ENCODE assay signal across 25 cellular contexts in genomic region chr5:178125253-178125916, GRCh38. TPM values are rescaled to one million over a fixed set of nuclear protein-coding genes. Genes with fewer than 3 reads are reported as not detected.
DNase-seq lines count a peak whose midpoint lies in the region; ATAC-seq and TF ChIP-seq lines count a peak whose summit lies in the region.
"Had no signal": no experiment of that assay in that cellular context is flagged by ENCODE, and none has a peak within 500 bp of the region (broad histone marks: within the 10 kb centered on the region; RNA-seq: fewer than 3 reads in every experiment).

No MANE protein-coding gene starts in this region.

- TF ChIP-seq CTCF in OCI-LY7 (conservative IDR thresholded peaks at IDR 0.05; ENCODE audit: low read length): no peak
- TF ChIP-seq CTCF in upper lobe of left lung (IDR thresholded peaks at IDR 0.05): no peak

- H3K4me2 ChIP-seq in OCI-LY7 (ENCODE audit: low read length): no peak overlapping the region

- peaks cover 13% of the 10 kb centered on the region; the same call in 1 of the 2 replicates for H3K79me2 ChIP-seq in OCI-LY7 (ENCODE audit: insufficient read depth, low read depth, low read length)

- H3K27ac ChIP-seq in OCI-LY7 (ENCODE audit: low read depth, low read length, poor library complexity, severe bottlenecking) (peak overlapping the region; percentile 9), upper lobe of left lung (peak overlapping the region in 3 of 4 donors; percentile 58 to 61 (median 60))
- H3K27ac ChIP-seq: adrenal gland, brain microvascular endothelial cell, tibial artery had no signal

- peak; percentile 63 for ATAC-seq in Right ventricle myocardium inferior
- ATAC-seq in upper lobe of left lung (ENCODE audit: low FRiP score in 2 of 2): peak in 1 of 2 donors; percentile 45
- no peak for ATAC-seq in GM19455 (IDR thresholded peaks at IDR 0.05; ENCODE audit: unreplicated experiment)
- ATAC-seq in GM18873 (IDR thresholded peaks at IDR 0.05; ENCODE audit: low FRiP score, unreplicated experiment): no peak

- DNase-seq in Right ventricle myocardium inferior (ENCODE audit: missing footprints): no peak
- DNase-seq in cardiac septum (ENCODE audit: low spot score): no peak
- no peak for DNase-seq in OCI-LY7 (ENCODE audit: low spot score)
- no peak for DNase-seq in upper lobe of left lung
- no peak for DNase-seq in pons (ENCODE audit: low spot score)
- DNase-seq: activated CD4-positive, alpha-beta memory T cell treated with anti-CD3 and anti-CD28 coated beads, Interleukin-2, amount 10 ng/mL, durations not matched to agents 7 days and 5 days; activated CD4-positive, CD25-positive, alpha-beta regulatory T cell; activated effector memory CD4-positive, alpha-beta T cell treated with Interleukin-2 at 50 U/mL for 16 hours; adrenal gland; BE2C; brain microvascular endothelial cell; EL; immature natural killer cell; KBM-7; NCI-H1694 treated with DMSO at 0.1 percent for 48 hours; NCI-H2171 treated with DMSO at 0.1 percent for 48 hours; NCI-H526; stimulated activated CD4-positive, alpha-beta T cell treated with anti-CD3 and anti-CD28 coated beads, Interleukin-4, amount 100 ng/mL, for 24 hours; T1000; tibial artery had no signal

- intact Hi-C loops in Right ventricle myocardium inferior (cut with DNase I) (no loop called here), cardiac septum (cut with DNase I) (no loop called here), OCI-LY7 (cut with micrococcal nuclease; ENCODE audit: unreplicated experiment) (no loop called here)

- peaks cover 48% of the 10 kb centered on the region for H3K4me1 ChIP-seq in OCI-LY7 (ENCODE audit: insufficient read depth, low read length, poor library complexity, severe bottlenecking)
- H3K4me1 ChIP-seq in iPS-15b (ENCODE audit: control insufficient read depth, insufficient read depth, low read length): peaks cover 18% of the 10 kb centered on the region
- peaks cover 21 to 48% (median 37%) of the 10 kb centered on the region in 4 donors for H3K4me1 ChIP-seq in upper lobe of left lung

- no peak for TF ChIP-seq POLR2A in upper lobe of left lung (IDR thresholded peaks at IDR 0.05)

- POLR2A ChIA-PET in OCI-LY7 (lab: Charles Lee): no interaction called here

- TF ChIP-seq EP300 in upper lobe of left lung (IDR thresholded peaks at IDR 0.05): no peak

- H3K9ac ChIP-seq in iPS-15b (ENCODE audit: low read depth, low read length): peak overlapping the region; percentile 37

- CTCF ChIA-PET in OCI-LY7 (lab: Charles Lee; ENCODE audit: unreplicated experiment): no interaction called here

- H3K27me3 ChIP-seq in iPS-15b (ENCODE audit: control insufficient read depth, insufficient read depth, low read length): no peaks in the 10 kb centered on the region
- no peaks in the 10 kb centered on the region for H3K27me3 ChIP-seq in upper lobe of left lung
- H3K27me3 ChIP-seq: adrenal gland, BE2C, brain microvascular endothelial cell had no signal

- WGBS in upper lobe of left lung, 2 donors: 66 to 76% methylated on average over 11 of the region's 11 CpGs

- no peaks in the 10 kb centered on the region for H4K20me1 ChIP-seq in OCI-LY7 (ENCODE audit: insufficient read depth, low read length)

- H3K9me3 ChIP-seq in OCI-LY7 (ENCODE audit: low read length) (no peaks in the 10 kb centered on the region), iPS-15b (ENCODE audit: control insufficient read depth, insufficient read depth, low read length) (no peaks in the 10 kb centered on the region), upper lobe of left lung (no peaks in the 10 kb centered on the region)
- H3K9me3 ChIP-seq: adrenal gland, BE2C, HAP-1, tibial artery had no signal

- no peak overlapping the region for H2AFZ ChIP-seq in OCI-LY7 (ENCODE audit: low read length)

- no peak overlapping the region for H3K4me3 ChIP-seq in OCI-LY7 (ENCODE audit: low read depth, low read length, poor library complexity, severe bottlenecking)
- no peak overlapping the region for H3K4me3 ChIP-seq in iPS-15b (ENCODE audit: low read depth, low read length)
- no peak overlapping the region for H3K4me3 ChIP-seq in upper lobe of left lung
- H3K4me3 ChIP-seq: adrenal gland, HAP-1, lung, tibial artery had no signal

- H3K36me3 ChIP-seq in OCI-LY7 (ENCODE audit: insufficient read depth, low read length) (peaks cover 57% of the 10 kb centered on the region), iPS-15b (ENCODE audit: control insufficient read depth, insufficient read depth, low read length) (peaks cover 33% of the 10 kb centered on the region), upper lobe of left lung (peaks cover 0 to 4% (median 0%) of the 10 kb centered on the region in 4 donors)
- H3K36me3 ChIP-seq: adrenal gland, BE2C, brain microvascular endothelial cell, HAP-1 had no signal

- BruUV-seq in OCI-LY7 (replicated peaks; lab: Mats Ljungman, UMichigan): no TSS peak

- no peaks in the 10 kb centered on the region for H3K9me2 ChIP-seq in OCI-LY7 (ENCODE audit: insufficient read depth, low read length)

RNA-seq across cellular contexts. Expression of gene RMND5B, which starts 5.4 kb away (rescaled TPM):
- 35.2 TPM for total RNA-seq in Right ventricle myocardium inferior
- 38.3 TPM for total RNA-seq in cardiac septum
- total RNA-seq in OCI-LY7 (2014; rRNA removed; shearing (Covaris generic)): 54.2 and 68.3 TPM in 2 replicates
- total RNA-seq in OCI-LY7 (2022): 63.2 and 63.7 TPM in 2 replicates
- total RNA-seq in upper lobe of left lung: 10 to 100 TPM; 36.2 to 70.2 (median 46.0) TPM

RNA-seq across cellular contexts. Expression of gene N4BP3, which starts 12.1 kb away (rescaled TPM):
- total RNA-seq in Right ventricle myocardium inferior (2.9 TPM), cardiac septum (2.0 TPM), OCI-LY7 (2022) (22.3 and 26.1 TPM in 2 replicates), upper lobe of left lung (10 to 100 TPM in 2 of 6 donors, 1 to 10 TPM in 4; 3.2 to 12.6 (median 5.8) TPM)
- 23.7 and 28.3 TPM in 2 replicates for total RNA-seq in OCI-LY7 (2014; rRNA removed; shearing (Covaris generic))

RNA-seq across cellular contexts. Expression of gene NHP2, which starts 28.3 kb away (rescaled TPM):
- 79.8 TPM for total RNA-seq in Right ventricle myocardium inferior
- total RNA-seq in cardiac septum: 77.2 TPM
- total RNA-seq in OCI-LY7 (2014; rRNA removed; shearing (Covaris generic)): 309 and 344 TPM in 2 replicates
- 183 and 216 TPM in 2 replicates for total RNA-seq in OCI-LY7 (2022)
- 100 to 1,000 TPM in 2 of 6 donors, 10 to 100 TPM in 4; 61.0 to 117 (median 86.9) TPM for total RNA-seq in upper lobe of left lung
